In genomic region chr13:71865858-71866172, GRCh38 we compare ENCODE assay signal across 10 cellular contexts. TPM values are rescaled to one million over a fixed set of nuclear protein-coding genes. Genes with fewer than 3 reads are reported as not detected.
DNase-seq lines count a peak whose midpoint lies in the region; ATAC-seq and TF ChIP-seq lines count a peak whose summit lies in the region.
"Had no signal": no experiment of that assay in that cellular context is flagged by ENCODE, and none has a peak within 500 bp of the region (broad histone marks: within the 10 kb centered on the region; RNA-seq: fewer than 3 reads in every experiment).

No MANE protein-coding gene starts in this region.

- H3K4me2 ChIP-seq in SK-N-SH (peak overlapping the region; percentile 95), trophoblast cell (ENCODE audit: low read length) (peak overlapping the region; percentile 99)

- no peaks in the 10 kb centered on the region for H3K9me2 ChIP-seq in SK-N-SH

- H3K23ac ChIP-seq in trophoblast cell (ENCODE audit: low read length): no peak overlapping the region

- peak overlapping the region in 1 of 2 experiments; percentile 95; a peak in 2 of 4 replicates for H3K27ac ChIP-seq in SK-N-SH (ENCODE audit: low read depth in 2 of 2, low read length in 1 of 2)
- peak overlapping the region in 2 of 4 donors; percentile 57 to 71 for H3K27ac ChIP-seq in gastroesophageal sphincter
- no peak overlapping the region for H3K27ac ChIP-seq in trophoblast cell (ENCODE audit: low read depth, low read length)

- H3K14ac ChIP-seq in trophoblast cell (ENCODE audit: low read length): no peak overlapping the region

- peak overlapping the region; percentile 85 to 94 for H3K4me3 ChIP-seq in SK-N-SH (ENCODE audit: low read depth in 2 of 2, low read length in 1 of 2)
- H3K4me3 ChIP-seq in gastroesophageal sphincter: peak overlapping the region; percentile 32 to 60
- H3K4me3 ChIP-seq in trophoblast cell (ENCODE audit: low read depth, low read length): peak overlapping the region; percentile 83

- ATAC-seq in gastroesophageal sphincter (peak; percentile 11), GM18520 (IDR thresholded peaks at IDR 0.05; ENCODE audit: unreplicated experiment) (no peak)

- no peaks in the 10 kb centered on the region for H3K9me3 ChIP-seq in SK-N-SH
- no peaks in the 10 kb centered on the region for H3K9me3 ChIP-seq in gastroesophageal sphincter
- H3K9me3 ChIP-seq in trophoblast cell (ENCODE audit: insufficient read depth, low read depth, low read length): no peaks in the 10 kb centered on the region

- H4K20me1 ChIP-seq in SK-N-SH (ENCODE audit: insufficient read depth): no peaks in the 10 kb centered on the region

- H3K79me1 ChIP-seq in trophoblast cell (ENCODE audit: low read length): no peaks in the 10 kb centered on the region

- TF ChIP-seq EP300 in SK-N-SH (IDR thresholded peaks at IDR 0.05; ENCODE audit: borderline replicate concordance in 1 of 2, low read depth in 1 of 2, low read length in 1 of 2): no peak
- no peak for TF ChIP-seq EP300 in gastroesophageal sphincter (IDR thresholded peaks at IDR 0.05)

- POLR2A ChIA-PET in SK-N-SH (lab: Yijun Ruan, JAX): no interaction called here

- H3K27me3 ChIP-seq in SK-N-SH (ENCODE audit: insufficient read depth) (0 out of 2 replicates have a peak, but pooled peaks cover 8% of the 10 kb centered on the region), gastroesophageal sphincter (peaks cover 71% of the 10 kb centered on the region), trophoblast cell (ENCODE audit: insufficient read depth, low read length) (peaks cover 29% of the 10 kb centered on the region)

- no peak overlapping the region for H2AK5ac ChIP-seq in trophoblast cell (ENCODE audit: low read length)

- H2AFZ ChIP-seq in SK-N-SH (ENCODE audit: low read depth) (peak overlapping the region; percentile 86; the same call in 1 of the 2 replicates), trophoblast cell (ENCODE audit: insufficient read depth, low read length, poor library complexity) (peak overlapping the region; percentile 90)

- H2BK12ac ChIP-seq in trophoblast cell (ENCODE audit: low read length): no peak overlapping the region

- TF ChIP-seq POLR2A in gastroesophageal sphincter (IDR thresholded peaks at IDR 0.05): no peak

- no peak overlapping the region for H4K8ac ChIP-seq in trophoblast cell (ENCODE audit: low read depth, low read length)

- no peak overlapping the region; the same call in 1 of the 2 replicates for H3K9ac ChIP-seq in SK-N-SH
- H3K9ac ChIP-seq in trophoblast cell (ENCODE audit: low read length): peak overlapping the region; percentile 62

- H3K4me1 ChIP-seq in SK-N-SH (ENCODE audit: control insufficient read depth in 1 of 2, insufficient read depth in 2 of 2, low read depth in 1 of 2, low read length in 1 of 2): peaks cover 0 to 7% of the 10 kb centered on the region in 2 experiments; a peak in 2 of 4 replicates
- peaks cover 0 to 34% (median 12%) of the 10 kb centered on the region in 3 donors for H3K4me1 ChIP-seq in gastroesophageal sphincter
- H3K4me1 ChIP-seq in trophoblast cell (ENCODE audit: control insufficient read depth in 1 of 2, insufficient read depth in 2 of 2, low read length in 2 of 2): peaks cover 9 to 10% of the 10 kb centered on the region in 2 experiments

- CTCF ChIA-PET in SK-N-SH (lab: Yijun Ruan, JAX): interaction anchor here (2.3 to 5.4 kb wide), 2 partner anchors 13 to 390 kb away, joined by 6 to 29 read pairs; no protein-coding TSS in a partner anchor

- TF ChIP-seq CTCF in SK-N-SH (IDR thresholded peaks at IDR 0.05) (no peak), gastroesophageal sphincter (IDR thresholded peaks at IDR 0.05) (no peak)

- H4K91ac ChIP-seq in trophoblast cell (ENCODE audit: low read depth, low read length): no peak overlapping the region

- H3K36me3 ChIP-seq in SK-N-SH (replicated peaks in 1 of 2; ENCODE audit: control insufficient read depth in 1 of 2, insufficient read depth in 2 of 2, low read length in 1 of 2) (no peaks in the 10 kb centered on the region), gastroesophageal sphincter (no peaks in the 10 kb centered on the region), trophoblast cell (ENCODE audit: control insufficient read depth in 1 of 2, insufficient read depth in 2 of 2, low read length in 2 of 2) (no peaks in the 10 kb centered on the region)

- no peak overlapping the region for H3K18ac ChIP-seq in trophoblast cell (ENCODE audit: low read length)

- H3F3A ChIP-seq in SK-N-SH (replicated peaks; ENCODE audit: insufficient read depth): peaks cover 22% of the 10 kb centered on the region

- H3K4ac ChIP-seq in trophoblast cell (ENCODE audit: low read depth, low read length): no peak overlapping the region

- H3K79me2 ChIP-seq in SK-N-SH (ENCODE audit: insufficient read depth) (no peaks in the 10 kb centered on the region), trophoblast cell (ENCODE audit: control insufficient read depth, insufficient read depth, low read length, poor library complexity) (no peaks in the 10 kb centered on the region)

- H4K12ac ChIP-seq in trophoblast cell (ENCODE audit: low read depth, low read length): no peak overlapping the region

- H2BK5ac ChIP-seq in trophoblast cell (ENCODE audit: low read depth, low read length, poor library complexity): no peak overlapping the region

- TF ChIP-seq RAD21 in SK-N-SH (IDR thresholded peaks at IDR 0.05; ENCODE audit: low read length): no peak; the same call in 1 of the 2 replicates

- DNase-seq in NCI-H345 (lab: John Stamatoyannopoulos, UW): peak; percentile 39
- DNase-seq in NCI-H345 treated with DMSO at 0.1 percent for 48 hours (lab: John Stamatoyannopoulos, UW; ENCODE audit: unreplicated experiment): no peak
- DNase-seq in SK-N-SH: peak; percentile 65
- no peak for DNase-seq in trophoblast cell
- no peak for DNase-seq in mucosa of gallbladder (ENCODE audit: low spot score)
- no peak for DNase-seq in NCI-H2081 (lab: John Stamatoyannopoulos, UW)

- 0% methylated on average over 1 of the region's 18 CpGs for WGBS in SK-N-SH (ENCODE audit: low lambda C conversion rate)
- WGBS in gastroesophageal sphincter (ENCODE audit: low coverage in 1 of 2), 2 donors: 0% methylated on average over 1 to 9 of the region's 18 CpGs
- no CpG with 5 or more reads among the region's 18 CpGs for WGBS in trophoblast cell (ENCODE audit: extremely low coverage, insufficient coverage, insufficient read length)

- no peak overlapping the region for H2BK120ac ChIP-seq in trophoblast cell (ENCODE audit: insufficient read depth, low read length, poor library complexity)

TF ChIP-seq in SK-N-SH, 30 proteins besides CTCF, POLR2A, EP300 and RAD21:
- TF ChIP-seq PBX3 (IDR thresholded peaks at IDR 0.05): no peak
- no peak for TF ChIP-seq USF1 (IDR thresholded peaks at IDR 0.05; ENCODE audit: borderline replicate concordance, low read depth)

RNA-seq across cellular contexts. Expression of gene DACH1, which starts 1.2 kb away (rescaled TPM):
- polyA plus RNA-seq in SK-N-SH (2012; rRNA removed): 0.15 and 0.21 TPM in 2 replicates
- polyA plus RNA-seq in SK-N-SH (2012; cell fraction: cytosol; rRNA removed): 0.28 and 0.37 TPM in 2 replicates
- 0.25 and 0.26 TPM in 2 replicates for polyA plus RNA-seq in SK-N-SH (2012; cell fraction: nucleus; rRNA removed)
- total RNA-seq in gastroesophageal sphincter (1 to 10 TPM; 1.1 to 2.1 (median 1.7) TPM), mucosa of gallbladder (31.0 TPM)
- 1.8 and 2.0 TPM in 2 replicates for polyA plus RNA-seq in trophoblast cell (2013)
- total RNA-seq: T-helper 2 cell treated with Interferon-gamma antibody and Interleukin-4, amounts not matched to agents 100 ng/mL and 5 ng/mL, for 36 hours had no signal
- polyA plus RNA-seq: CD4-positive, CD25-positive, alpha-beta regulatory T cell had no signal

Comparison
In these comparisons a context has a peak if more than half of its experiments do, and no peak if none do; other contexts are left out.
1. DNase-seq: peak in NCI-H345 (single experiment) and SK-N-SH (single experiment); none in NCI-H345 treated with DMSO at 0.1 percent for 48 hours (single experiment), trophoblast cell (0 of 2), mucosa of gallbladder (single experiment) and NCI-H2081 (0 of 2).
2. RNA of gene DACH1, which starts 1.2 kb away (total RNA-seq): 31.0 TPM in mucosa of gallbladder (single experiment); 1.1 to 2.1 TPM in gastroesophageal sphincter; every median in the first group is over 10 times any median in the second.
3. Peak in every context shown above with its lines, with median percentiles within 50 percentile points of each other: H3K4me3 ChIP-seq.